12 cellular contexts compared by ENCODE assay signal in the genomic region with DNA sequence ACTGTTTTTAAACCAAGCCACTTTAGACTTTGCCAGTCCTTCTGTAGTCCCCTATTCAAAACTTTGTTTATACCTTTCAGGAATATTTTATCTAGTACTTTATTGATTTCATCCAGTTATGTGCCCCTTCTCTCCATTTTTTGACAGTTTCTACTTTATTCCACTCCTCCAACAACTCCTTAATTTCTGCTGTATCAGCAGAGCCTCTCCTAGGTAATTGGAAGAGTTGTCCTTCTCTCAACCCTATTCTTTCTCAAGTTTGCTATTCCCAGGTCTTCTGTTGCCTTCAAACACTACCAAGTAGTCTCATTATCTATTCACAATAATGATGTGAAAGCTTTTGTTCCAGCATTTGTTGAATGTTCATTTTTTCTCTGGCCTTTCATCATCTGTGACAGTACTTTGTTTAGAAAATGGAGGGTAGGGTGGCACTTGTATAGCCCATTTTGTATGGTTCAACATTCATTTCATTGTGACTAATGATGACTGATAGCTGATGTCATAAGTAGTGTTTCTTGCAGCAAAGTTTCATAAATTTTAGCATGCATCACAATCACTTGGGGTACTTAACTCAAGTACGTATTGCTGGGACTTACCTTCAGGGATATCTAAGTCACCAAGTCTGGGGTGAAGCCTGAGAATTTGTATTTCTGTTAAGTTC.
"Had no signal": no experiment of that assay in that cellular context is flagged by ENCODE, and none has a peak within 500 bp of the region (broad histone marks: within the 10 kb centered on the region; RNA-seq: fewer than 3 reads in every experiment).

No MANE protein-coding gene starts in this region.

- DNase-seq: brain microvascular endothelial cell; cerebellar nuclear complex; erythroblast; hippocampal formation; ovary; stimulated activated CD4-positive, alpha-beta T cell treated with anti-CD3 and anti-CD28 coated beads, Interleukin-2, amount 100 ng/mL, for 48 hours; stimulated activated CD8-positive, alpha-beta memory T cell treated with anti-CD3 and anti-CD28 coated beads, Interleukin-4, amount 100 ng/mL, for 48 hours; stomach; SW 1271 had no signal

- H3K27me3 ChIP-seq: brain microvascular endothelial cell, ovary, stomach had no signal

- H3K27ac ChIP-seq: brain microvascular endothelial cell, ovary, stomach had no signal

- H3K36me3 ChIP-seq: brain microvascular endothelial cell, ovary, stomach had no signal

- H3K27me3 Mint-ChIP-seq: dendritic cell treated with granulocyte-macrophage colony-stimulating factor and Interleukin-4, amounts not matched to agents 40 ng/mL and 50 ng/mL, for 4 days had no signal

- H3K4me3 Mint-ChIP-seq: dendritic cell treated with granulocyte-macrophage colony-stimulating factor and Interleukin-4, amounts not matched to agents 40 ng/mL and 50 ng/mL, for 4 days; neural crest cell had no signal

- H3K9me3 Mint-ChIP-seq: dendritic cell treated with granulocyte-macrophage colony-stimulating factor and Interleukin-4, amounts not matched to agents 40 ng/mL and 50 ng/mL, for 4 days had no signal

- H3K4me3 ChIP-seq: ovary, stomach had no signal

- H3K27ac Mint-ChIP-seq: dendritic cell treated with granulocyte-macrophage colony-stimulating factor and Interleukin-4, amounts not matched to agents 40 ng/mL and 50 ng/mL, for 4 days had no signal

- H3K9me3 ChIP-seq: ovary, stomach had no signal

- FAIRE-seq: urothelium cell line had no signal
